30 cellular contexts compared by ENCODE assay signal in genomic region chr18:31146809-31147208, GRCh38. TPM values are rescaled to one million over a fixed set of nuclear protein-coding genes. Genes with fewer than 3 reads are reported as not detected.
"Had no signal": no experiment of that assay in that cellular context is flagged by ENCODE, and none has a peak within 500 bp of the region (broad histone marks: within the 10 kb centered on the region; RNA-seq: fewer than 3 reads in every experiment).

No MANE protein-coding gene starts in this region.

- H3K27ac Mint-ChIP-seq: naive thymus-derived CD8-positive, alpha-beta T cell; stimulated activated naive B cell treated with anti-CD40 and anti-IgM and Interleukin-4, amounts not matched to agents 10 μg/mL and 1 μg/mL and 100 μg/mL, for 72 hours; stimulated activated naive CD8-positive, alpha-beta T cell treated with anti-CD3 and anti-CD28 coated beads, Interleukin-15, amount 100 ng/mL, for 72 hours had no signal

- H3K27ac ChIP-seq: colonic mucosa, esophagus muscularis mucosa, heart left ventricle, neutrophil, psoas muscle, spleen, testis, tibial nerve, upper lobe of right lung, vagina had no signal

- H3K36me3 Mint-ChIP-seq: stimulated activated naive B cell treated with anti-CD40 and anti-IgM and Interleukin-4, amounts not matched to agents 10 μg/mL and 1 μg/mL and 100 μg/mL, for 72 hours had no signal

- DNase-seq: colonic mucosa; dermis blood vessel endothelial cell; foreskin fibroblast; heart left ventricle; hippocampal formation; left colon; left ventricle myocardium superior; mesendoderm; naive thymus-derived CD8-positive, alpha-beta T cell; psoas muscle; retina; spleen; stimulated activated CD4-positive, alpha-beta T cell treated with anti-CD3 and anti-CD28 coated beads, Interleukin-15, amount 100 ng/mL, for 24 hours; stimulated activated CD4-positive, alpha-beta T cell treated with anti-CD3 and anti-CD28 coated beads, Interleukin-1b, Interleukin-23, amount 100 ng/mL, for 48 hours; stimulated activated CD4-positive, alpha-beta T cell treated with anti-CD3 and anti-CD28 coated beads, Interleukin-4, amount 100 ng/mL, for 24 hours; stimulated activated naive B cell treated with anti-CD40 and anti-IgM and Interleukin-4, amounts not matched to agents 10 μg/mL and 1 μg/mL and 100 μg/mL, for 72 hours; stimulated activated naive CD8-positive, alpha-beta T cell treated with anti-CD3 and anti-CD28 coated beads, Interleukin-15, amount 100 ng/mL, for 72 hours; testis; upper lobe of right lung had no signal

- H3K4me3 Mint-ChIP-seq: naive thymus-derived CD8-positive, alpha-beta T cell; stimulated activated naive B cell treated with anti-CD40 and anti-IgM and Interleukin-4, amounts not matched to agents 10 μg/mL and 1 μg/mL and 100 μg/mL, for 72 hours; stimulated activated naive CD8-positive, alpha-beta T cell treated with anti-CD3 and anti-CD28 coated beads, Interleukin-15, amount 100 ng/mL, for 72 hours had no signal

- ATAC-seq: heart left ventricle; left colon; left ventricle myocardium superior; naive thymus-derived CD8-positive, alpha-beta T cell; psoas muscle; sciatic nerve; stimulated activated naive B cell treated with anti-CD40 and anti-IgM and Interleukin-4, amounts not matched to agents 10 μg/mL and 1 μg/mL and 100 μg/mL, for 72 hours; stimulated activated naive CD8-positive, alpha-beta T cell treated with anti-CD3 and anti-CD28 coated beads, Interleukin-15, amount 100 ng/mL, for 72 hours; upper lobe of right lung had no signal

- H3K4me1 ChIP-seq: colonic mucosa, esophagus muscularis mucosa, heart left ventricle, psoas muscle, spleen, testis, tibial nerve, upper lobe of right lung, vagina had no signal

- H3K4me1 Mint-ChIP-seq: stimulated activated naive B cell treated with anti-CD40 and anti-IgM and Interleukin-4, amounts not matched to agents 10 μg/mL and 1 μg/mL and 100 μg/mL, for 72 hours; stimulated activated naive CD8-positive, alpha-beta T cell treated with anti-CD3 and anti-CD28 coated beads, Interleukin-15, amount 100 ng/mL, for 72 hours had no signal

- H3K36me3 ChIP-seq: colonic mucosa, esophagus muscularis mucosa, heart left ventricle, neutrophil, spleen, tibial nerve, upper lobe of right lung, vagina had no signal

- FAIRE-seq: endothelial cell of umbilical vein had no signal

- H3K4me3 ChIP-seq: colonic mucosa, esophagus muscularis mucosa, heart left ventricle, lung, psoas muscle, spleen, testis, tibial nerve, upper lobe of right lung, vagina had no signal

- H3K9me3 ChIP-seq: colonic mucosa, esophagus muscularis mucosa, heart left ventricle, neutrophil, psoas muscle, spleen, testis, tibial nerve, upper lobe of right lung, vagina had no signal

- H3K27me3 ChIP-seq: colonic mucosa, esophagus muscularis mucosa, heart left ventricle, neutrophil, spleen, testis, tibial nerve, upper lobe of right lung, vagina had no signal

RNA-seq across cellular contexts. Expression of gene DSC1, which starts 15.8 kb away (rescaled TPM):
- total RNA-seq: dermis blood vessel endothelial cell, endothelial cell of umbilical vein, esophagus muscularis mucosa, kidney epithelial cell, left colon, osteoblast, psoas muscle, sciatic nerve, skeletal muscle tissue, subcutaneous adipose tissue, tibial nerve, upper lobe of right lung had no signal

RNA-seq across cellular contexts. Expression of gene DSC2, which starts 44.6 kb away (rescaled TPM):
- total RNA-seq: endothelial cell of umbilical vein; naive thymus-derived CD8-positive, alpha-beta T cell had no signal
